19 cellular contexts compared by ENCODE assay signal in the genomic region with DNA sequence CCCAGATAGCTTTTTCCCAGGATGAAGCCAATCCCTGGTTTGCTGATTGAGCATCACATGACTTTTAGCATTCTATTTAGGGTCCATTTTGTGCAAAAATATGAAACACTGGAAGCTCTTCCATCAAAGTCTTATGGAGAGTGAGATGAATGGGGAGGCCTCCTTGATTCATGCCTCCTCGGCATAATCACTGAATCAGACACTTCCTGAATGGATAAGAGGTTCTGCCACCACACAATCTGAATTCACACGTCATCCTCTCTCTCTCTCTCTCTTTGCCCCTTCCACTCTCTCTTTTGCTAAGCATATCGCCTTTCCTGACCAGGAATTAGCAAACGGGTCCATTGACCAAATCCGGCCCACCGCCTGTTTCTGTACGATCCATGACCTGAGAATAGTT.
DNase-seq lines count a peak whose midpoint lies in the region; ATAC-seq and TF ChIP-seq lines count a peak whose summit lies in the region.
"Had no signal": no experiment of that assay in that cellular context is flagged by ENCODE, and none has a peak within 500 bp of the region (broad histone marks: within the 10 kb centered on the region; RNA-seq: fewer than 3 reads in every experiment).

No MANE protein-coding gene starts in this region.

- H3K4me1 Mint-ChIP-seq in endothelial cell (ENCODE audit: unreplicated experiment): no peaks in the 10 kb centered on the region

- DNase-seq in ELR (ENCODE audit: low read depth) (peak; percentile 14), RKO (ENCODE audit: low spot score) (peak; percentile 30), endothelial cell (ENCODE audit: low spot score) (no peak), pulmonary artery endothelial cell (ENCODE audit: low read depth, low spot score) (peak; percentile 17), substantia nigra (lab: John Stamatoyannopoulos, UW) (no peak)
- DNase-seq: Caco-2; CD4-positive, alpha-beta memory T cell; DMS 273 treated with DMSO at 0.1 percent for 48 hours; DMS79 treated with DMSO at 0.1 percent for 48 hours; KG1; NCI-H1105 treated with DMSO at 0.1 percent for 48 hours; NCI-H2171; SHP77 treated with DMSO at 0.1 percent for 48 hours had no signal

- H3K4me3 Mint-ChIP-seq in endothelial cell (ENCODE audit: unreplicated experiment): peak overlapping the region; percentile 8
- H3K4me3 Mint-ChIP-seq: B cell; CD4-positive, alpha-beta memory T cell; GM23338 had no signal

- peaks cover 8% of the 10 kb centered on the region for H3K27me3 Mint-ChIP-seq in endothelial cell (ENCODE audit: unreplicated experiment)
- H3K27me3 Mint-ChIP-seq: CD4-positive, alpha-beta memory T cell had no signal

- H3K36me3 Mint-ChIP-seq in endothelial cell (ENCODE audit: low read depth, unreplicated experiment): peaks cover 37% of the 10 kb centered on the region
- H3K36me3 Mint-ChIP-seq: CD4-positive, alpha-beta memory T cell had no signal

- TF ChIP-seq CTCF in endothelial cell (IDR thresholded peaks at IDR 0.05; ENCODE audit: unreplicated experiment): no peak

- H3K27ac ChIP-seq in substantia nigra (ENCODE audit: low read depth, low read length, poor library complexity, severe bottlenecking): no peak overlapping the region
- H3K27ac ChIP-seq: HL-60, SK-N-MC had no signal

- no peaks in the 10 kb centered on the region for H3K9me3 Mint-ChIP-seq in endothelial cell (ENCODE audit: unreplicated experiment)
- H3K9me3 Mint-ChIP-seq: GM23338 had no signal

- no peak overlapping the region for H3K27ac Mint-ChIP-seq in endothelial cell (ENCODE audit: unreplicated experiment)
- H3K27ac Mint-ChIP-seq: B cell; CD4-positive, alpha-beta memory T cell; GM23338 had no signal

- ATAC-seq in HG02973 (IDR thresholded peaks at IDR 0.05; ENCODE audit: unreplicated experiment) (no peak), GM18858 (IDR thresholded peaks at IDR 0.05; ENCODE audit: unreplicated experiment) (no peak)

Comparison
In these comparisons a context has a peak if more than half of its experiments do, and no peak if none do; other contexts are left out.
1. DNase-seq: peak in ELR (single experiment), RKO (single experiment) and pulmonary artery endothelial cell (single experiment); none in endothelial cell (single experiment) and substantia nigra (0 of 49).